In genomic region chr16:78402797-78403196, GRCh38 we compare ENCODE assay signal across 34 cellular contexts.
"Had no signal": no experiment of that assay in that cellular context is flagged by ENCODE, and none has a peak within 500 bp of the region (broad histone marks: within the 10 kb centered on the region; RNA-seq: fewer than 3 reads in every experiment).

No MANE protein-coding gene starts in this region.

- H3K4me3 ChIP-seq: MG63 had no signal

- H3K36me3 ChIP-seq: MG63 had no signal

- H3K9ac ChIP-seq: KMS-11 had no signal

- H3K4me2 ChIP-seq: KMS-11 had no signal

- H3K27me3 ChIP-seq: MG63 had no signal

- DNase-seq: Karpas-422, Kasumi-1, KG1, MG63, MM.1S, MV-4-11, NCI-H1048, NCI-H1092, NCI-H1092 treated with DMSO at 0.1 percent for 48 hours, NCI-H1105, NCI-H1105 treated with DMSO at 0.1 percent for 48 hours, NCI-H1417, NCI-H1417 treated with DMSO at 0.1 percent for 48 hours, NCI-H1436, NCI-H1436 treated with DMSO at 0.1 percent for 48 hours, NCI-H146, NCI-H1694, NCI-H1694 treated with DMSO at 0.1 percent for 48 hours, NCI-H187, NCI-H187 treated with DMSO at 0.1 percent for 48 hours, NCI-H1930, NCI-H2029, NCI-H2029 treated with DMSO at 0.1 percent for 48 hours, NCI-H2081, NCI-H2081 treated with DMSO at 0.1 percent for 48 hours, NCI-H2107, NCI-H2171, NCI-H2171 treated with DMSO at 0.1 percent for 48 hours, NCI-H2227 treated with DMSO at 0.1 percent for 48 hours, NCI-H226, NCI-H345, NCI-H446, NCI-H446 treated with DMSO at 0.1 percent for 48 hours had no signal

- H3K27ac ChIP-seq: KMS-11 had no signal

- H3K9me3 ChIP-seq: MG63 had no signal
